ENCODE assay signal across 10 cellular contexts in genomic region chr3:152307829-152308474, GRCh38. TPM values are rescaled to one million over a fixed set of nuclear protein-coding genes. Genes with fewer than 3 reads are reported as not detected.
DNase-seq lines count a peak whose midpoint lies in the region; ATAC-seq and TF ChIP-seq lines count a peak whose summit lies in the region.
"Had no signal": no experiment of that assay in that cellular context is flagged by ENCODE, and none has a peak within 500 bp of the region (broad histone marks: within the 10 kb centered on the region; RNA-seq: fewer than 3 reads in every experiment).

No MANE protein-coding gene starts in this region.

- H3K27me3 Mint-ChIP-seq in stimulated activated naive CD8-positive, alpha-beta T cell treated with anti-CD3 and anti-CD28 coated beads, Interleukin-15, Interleukin-2, amounts not matched to agents 100 ng/mL and 50 ng/mL, for 24 hours: no peaks in the 10 kb centered on the region
- H3K27me3 Mint-ChIP-seq in stimulated activated naive CD8-positive, alpha-beta T cell treated with anti-CD3 and anti-CD28 coated beads, Interleukin-15, amount 100 ng/mL, for 72 hours: no peaks in the 10 kb centered on the region
- no peaks in the 10 kb centered on the region for H3K27me3 Mint-ChIP-seq in chondrocyte (ENCODE audit: low read depth)

- peak overlapping the region; percentile 27 for H3K9ac ChIP-seq in muscle layer of colon (ENCODE audit: low read length)

- H3K4me3 ChIP-seq in muscle layer of colon (ENCODE audit: low read depth in 1 of 2, low read length in 2 of 2) (no peak overlapping the region), aorta (ENCODE audit: low read length in 2 of 2) (no peak overlapping the region)

- H3K27ac ChIP-seq in muscle layer of colon (ENCODE audit: low read depth, low read length) (peak overlapping the region; percentile 81), aorta (ENCODE audit: low read depth in 1 of 2, low read length in 2 of 2) (peak overlapping the region; percentile 77 to 89)

- TF ChIP-seq CTCF in chondrocyte (IDR thresholded peaks at IDR 0.05): no peak

- no peaks in the 10 kb centered on the region for H3K9me3 Mint-ChIP-seq in stimulated activated naive CD8-positive, alpha-beta T cell treated with anti-CD3 and anti-CD28 coated beads, Interleukin-15, Interleukin-2, amounts not matched to agents 100 ng/mL and 50 ng/mL, for 24 hours
- no peaks in the 10 kb centered on the region for H3K9me3 Mint-ChIP-seq in stimulated activated naive CD8-positive, alpha-beta T cell treated with anti-CD3 and anti-CD28 coated beads, Interleukin-15, amount 100 ng/mL, for 72 hours
- H3K9me3 Mint-ChIP-seq in chondrocyte (ENCODE audit: low read depth): no peaks in the 10 kb centered on the region

- intact Hi-C loops in aorta (cut with DNase I): loop anchor here in 1 of 2 donors (5.0 kb wide), 1 partner anchor 36 kb away; no protein-coding TSS in a partner anchor

- peaks cover 70% of the 10 kb centered on the region for H3K4me1 ChIP-seq in muscle layer of colon (ENCODE audit: insufficient read depth, low read length)
- H3K4me1 ChIP-seq in aorta (ENCODE audit: control insufficient read depth in 1 of 2, insufficient read depth in 2 of 2, low read length in 2 of 2): peaks cover 9 to 19% of the 10 kb centered on the region in 2 donors

- H3K36me3 ChIP-seq in muscle layer of colon (ENCODE audit: insufficient read depth, low read length): no peaks in the 10 kb centered on the region
- peaks cover 0 to 3% of the 10 kb centered on the region in 2 donors for H3K36me3 ChIP-seq in aorta (ENCODE audit: control insufficient read depth in 1 of 2, insufficient read depth in 2 of 2, low read length in 1 of 2)

- H3K4me3 Mint-ChIP-seq in stimulated activated naive CD8-positive, alpha-beta T cell treated with anti-CD3 and anti-CD28 coated beads, Interleukin-15, Interleukin-2, amounts not matched to agents 100 ng/mL and 50 ng/mL, for 24 hours: no peak overlapping the region
- H3K4me3 Mint-ChIP-seq in stimulated activated naive CD8-positive, alpha-beta T cell treated with anti-CD3 and anti-CD28 coated beads, Interleukin-15, amount 100 ng/mL, for 72 hours: peak overlapping the region in 1 of 2 donors; percentile 8
- H3K4me3 Mint-ChIP-seq in chondrocyte (ENCODE audit: unreplicated experiment): no peak overlapping the region

- ATAC-seq in stimulated activated naive CD8-positive, alpha-beta T cell treated with anti-CD3 and anti-CD28 coated beads, Interleukin-15, amount 100 ng/mL, for 72 hours: no peak
- ATAC-seq in aorta (ENCODE audit: low FRiP score) (peak; percentile 59), GM21529 (IDR thresholded peaks at IDR 0.05; ENCODE audit: unreplicated experiment) (no peak)

- H3K27me3 ChIP-seq in muscle layer of colon (ENCODE audit: control insufficient read depth in 1 of 2, insufficient read depth in 2 of 2, low read length in 2 of 2): no peaks in the 10 kb centered on the region
- H3K27me3 ChIP-seq in aorta (ENCODE audit: control insufficient read depth in 1 of 2, insufficient read depth in 2 of 2, low read length in 1 of 2): no peaks in the 10 kb centered on the region

- H3K4me1 Mint-ChIP-seq in stimulated activated naive CD8-positive, alpha-beta T cell treated with anti-CD3 and anti-CD28 coated beads, Interleukin-15, Interleukin-2, amounts not matched to agents 100 ng/mL and 50 ng/mL, for 24 hours (ENCODE audit: low read depth): peaks cover 83% of the 10 kb centered on the region
- peaks cover 64% of the 10 kb centered on the region for H3K4me1 Mint-ChIP-seq in stimulated activated naive CD8-positive, alpha-beta T cell treated with anti-CD3 and anti-CD28 coated beads, Interleukin-15, amount 100 ng/mL, for 72 hours
- peaks cover 55% of the 10 kb centered on the region for H3K4me1 Mint-ChIP-seq in chondrocyte (ENCODE audit: low read depth)

- H3K27ac Mint-ChIP-seq in stimulated activated naive CD8-positive, alpha-beta T cell treated with anti-CD3 and anti-CD28 coated beads, Interleukin-15, Interleukin-2, amounts not matched to agents 100 ng/mL and 50 ng/mL, for 24 hours: peak overlapping the region; percentile 79
- peak overlapping the region in 1 of 2 donors; percentile 62 for H3K27ac Mint-ChIP-seq in stimulated activated naive CD8-positive, alpha-beta T cell treated with anti-CD3 and anti-CD28 coated beads, Interleukin-15, amount 100 ng/mL, for 72 hours
- H3K27ac Mint-ChIP-seq in chondrocyte (ENCODE audit: unreplicated experiment): peak overlapping the region; percentile 87

- H3K9me3 ChIP-seq in muscle layer of colon (ENCODE audit: low read length): no peaks in the 10 kb centered on the region
- H3K9me3 ChIP-seq in aorta (ENCODE audit: control insufficient read depth, low read length): no peaks in the 10 kb centered on the region

- H3K36me3 Mint-ChIP-seq in stimulated activated naive CD8-positive, alpha-beta T cell treated with anti-CD3 and anti-CD28 coated beads, Interleukin-15, Interleukin-2, amounts not matched to agents 100 ng/mL and 50 ng/mL, for 24 hours (ENCODE audit: low read depth): peaks cover 43% of the 10 kb centered on the region
- peaks cover 6% of the 10 kb centered on the region for H3K36me3 Mint-ChIP-seq in chondrocyte (ENCODE audit: low read depth)

- WGBS in aorta, 2 donors: 6 to 13% methylated on average over 1 of the region's 1 CpG

- no peak for DNase-seq in stimulated activated naive CD8-positive, alpha-beta T cell treated with anti-CD3 and anti-CD28 coated beads, Interleukin-15, amount 100 ng/mL, for 72 hours
- DNase-seq in chondrocyte (ENCODE audit: low spot score): no peak
- no peak for DNase-seq in aorta
- DNase-seq in hypothalamus (lab: John Stamatoyannopoulos, UW): no peak
- DNase-seq in NCI-H526 treated with DMSO at 0.1 percent for 48 hours (lab: John Stamatoyannopoulos, UW): no peak
- DNase-seq: C1 segment of cervical spinal cord, SW 1271 had no signal

RNA-seq across cellular contexts. Expression of gene MBNL1, which starts 39.2 kb away (rescaled TPM):
- 164 to 177 TPM (median 166 TPM) in 3 replicates for total RNA-seq in chondrocyte
- total RNA-seq in aorta: 100 to 1,000 TPM; 485 to 689 TPM
- polyA plus RNA-seq in aorta: 100 to 1,000 TPM; 141 to 182 TPM
